ENCODE assay signal across 25 cellular contexts in genomic region chrX:30153175-30153880, GRCh38.
"Had no signal": no experiment of that assay in that cellular context is flagged by ENCODE, and none has a peak within 500 bp of the region (broad histone marks: within the 10 kb centered on the region; RNA-seq: fewer than 3 reads in every experiment).

No MANE protein-coding gene starts in this region.

- H3K4me1 ChIP-seq: breast epithelium, esophagus muscularis mucosa, left lung, lower lobe of right lung, spleen, testis, transverse colon had no signal

- H3K36me3 Mint-ChIP-seq: natural killer cell treated with Interleukin-12 subunit alpha and Interleukin-12 subunit beta and Interleukin-15 and Interleukin-18, amount 100 ng/mL, for 72 hours; WTC11 had no signal

- H3K36me3 ChIP-seq: breast epithelium, esophagus muscularis mucosa, left lung, lower lobe of right lung, spleen, transverse colon had no signal

- H3K27ac ChIP-seq: breast epithelium, esophagus muscularis mucosa, left lung, lower lobe of right lung, spleen, transverse colon had no signal

- H3K27me3 ChIP-seq: esophagus muscularis mucosa, left lung, spleen, testis, transverse colon had no signal

- H3K9me3 ChIP-seq: breast epithelium, esophagus muscularis mucosa, left lung, lower lobe of right lung, mucosa of descending colon, spleen, testis, transverse colon had no signal

- H3K4me3 ChIP-seq: breast epithelium, esophagus muscularis mucosa, left lung, lower lobe of right lung, mucosa of descending colon, spleen, testis, transverse colon had no signal

- ATAC-seq: activated CD8-positive, alpha-beta T cell treated with anti-CD3 and anti-CD28 coated beads for 36 hours; activated T-helper 17 cell treated with anti-CD3 and anti-CD28 coated beads, Interleukin-2, amount 50 U/mL, for 72 hours; left lung; lower lobe of right lung; mucosa of descending colon; natural killer cell treated with Interleukin-12 subunit alpha and Interleukin-12 subunit beta and Interleukin-15 and Interleukin-18, amount 100 ng/mL, for 72 hours; right cardiac atrium; stimulated activated naive CD8-positive, alpha-beta T cell treated with anti-CD3 and anti-CD28 coated beads, Interleukin-15, Interleukin-2, amounts not matched to agents 100 U/mL and 50 U/mL, for 24 hours; WTC11 had no signal

- H3K4me3 Mint-ChIP-seq: activated CD4-positive, alpha-beta T cell treated with anti-CD3 and anti-CD28 coated beads, Interleukin-2, amount 10 ng/mL, durations not matched to agents 7 days and 5 days; activated CD8-positive, alpha-beta T cell treated with anti-CD3 and anti-CD28 coated beads for 36 hours; activated T-cell treated with anti-CD3 and anti-CD28 coated beads, Interleukin-2, amount 50 U/mL, for 4 hours; activated T-helper 17 cell treated with anti-CD3 and anti-CD28 coated beads, Interleukin-2, amount 50 U/mL, for 72 hours; central memory CD8-positive, alpha-beta T cell; dendritic cell treated with granulocyte-macrophage colony-stimulating factor and Interleukin-4, amounts not matched to agents 40 ng/mL and 50 ng/mL, for 4 days; natural killer cell treated with Interleukin-12 subunit alpha and Interleukin-12 subunit beta and Interleukin-15 and Interleukin-18, amount 100 ng/mL, for 72 hours; WTC11 had no signal

- H3K4me1 Mint-ChIP-seq: activated CD4-positive, alpha-beta T cell treated with anti-CD3 and anti-CD28 coated beads, Interleukin-2, amount 10 ng/mL, durations not matched to agents 7 days and 5 days; activated T-helper 17 cell treated with anti-CD3 and anti-CD28 coated beads, Interleukin-2, amount 50 U/mL, for 72 hours; central memory CD8-positive, alpha-beta T cell had no signal

- DNase-seq: activated CD4-positive, alpha-beta T cell treated with anti-CD3 and anti-CD28 coated beads for 1 hour; activated CD4-positive, alpha-beta T cell treated with anti-CD3 and anti-CD28 coated beads, Interleukin-2, amount 10 ng/mL, durations not matched to agents 7 days and 5 days; activated CD8-positive, alpha-beta T cell treated with anti-CD3 and anti-CD28 coated beads for 36 hours; activated gamma-delta T cell treated with Interleukin-2 at 50 U/mL for 16 hours; activated naive CD4-positive, alpha-beta T cell treated with anti-CD3 and anti-CD28 coated beads, Interleukin-2, amount 50 U/mL, for 16 hours; activated T-cell treated with anti-CD3 and anti-CD28 coated beads, Interleukin-2, amount 50 U/mL, for 4 hours; effector CD4-positive, alpha-beta T cell; kidney glomerular epithelial cell; left lung; lower lobe of right lung; mucosa of descending colon; right cardiac atrium; spleen; stimulated activated CD4-positive, alpha-beta T cell treated with anti-CD3 and anti-CD28 coated beads, Interleukin-2, amount 100 ng/mL, for 48 hours; stimulated activated naive CD8-positive, alpha-beta T cell treated with anti-CD3 and anti-CD28 coated beads, Interleukin-15, Interleukin-2, amounts not matched to agents 100 U/mL and 50 U/mL, for 24 hours; testis; transverse colon had no signal

- H3K27ac Mint-ChIP-seq: activated CD4-positive, alpha-beta T cell treated with anti-CD3 and anti-CD28 coated beads, Interleukin-2, amount 10 ng/mL, durations not matched to agents 7 days and 5 days; activated CD8-positive, alpha-beta T cell treated with anti-CD3 and anti-CD28 coated beads for 36 hours; activated T-helper 17 cell treated with anti-CD3 and anti-CD28 coated beads, Interleukin-2, amount 50 U/mL, for 72 hours; dendritic cell treated with granulocyte-macrophage colony-stimulating factor and Interleukin-4, amounts not matched to agents 40 ng/mL and 50 ng/mL, for 4 days; natural killer cell treated with Interleukin-12 subunit alpha and Interleukin-12 subunit beta and Interleukin-15 and Interleukin-18, amount 100 ng/mL, for 72 hours had no signal

- H3K27me3 Mint-ChIP-seq: activated CD4-positive, alpha-beta T cell treated with anti-CD3 and anti-CD28 coated beads, Interleukin-2, amount 10 ng/mL, durations not matched to agents 7 days and 5 days; activated CD8-positive, alpha-beta T cell treated with anti-CD3 and anti-CD28 coated beads for 36 hours; activated T-helper 17 cell treated with anti-CD3 and anti-CD28 coated beads, Interleukin-2, amount 50 U/mL, for 72 hours; central memory CD8-positive, alpha-beta T cell; dendritic cell treated with granulocyte-macrophage colony-stimulating factor and Interleukin-4, amounts not matched to agents 40 ng/mL and 50 ng/mL, for 4 days had no signal

- H3K9me3 Mint-ChIP-seq: activated CD4-positive, alpha-beta T cell treated with anti-CD3 and anti-CD28 coated beads, Interleukin-2, amount 10 ng/mL, durations not matched to agents 7 days and 5 days; activated CD8-positive, alpha-beta T cell treated with anti-CD3 and anti-CD28 coated beads for 36 hours; activated T-cell treated with anti-CD3 and anti-CD28 coated beads, Interleukin-2, amount 50 U/mL, for 4 hours; activated T-helper 17 cell treated with anti-CD3 and anti-CD28 coated beads, Interleukin-2, amount 50 U/mL, for 72 hours; central memory CD8-positive, alpha-beta T cell; dendritic cell treated with granulocyte-macrophage colony-stimulating factor and Interleukin-4, amounts not matched to agents 40 ng/mL and 50 ng/mL, for 4 days had no signal

- FAIRE-seq: urothelium cell line had no signal
